In the genomic region with DNA sequence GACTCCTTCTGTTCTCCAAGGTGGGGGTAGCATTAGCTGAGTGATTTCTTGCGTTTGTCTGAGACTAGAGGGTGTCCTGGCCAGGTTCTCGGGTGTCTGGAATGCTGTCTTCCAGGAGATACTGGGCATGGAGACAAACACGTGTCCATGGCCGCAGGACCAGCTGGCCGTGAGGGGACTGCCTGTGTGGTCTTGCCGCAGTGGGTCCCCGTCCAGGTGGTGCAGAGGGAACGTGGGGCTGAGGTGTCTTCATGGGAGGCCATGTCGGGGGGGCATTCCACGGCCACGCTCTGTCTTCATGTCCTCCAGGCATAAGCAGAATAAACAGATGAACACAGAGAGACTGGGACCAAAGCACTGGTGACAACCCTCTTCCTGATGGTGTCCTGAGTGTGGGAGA, we compare ENCODE assay signal across 23 cellular contexts.
"Had no signal": no experiment of that assay in that cellular context is flagged by ENCODE, and none has a peak within 500 bp of the region (broad histone marks: within the 10 kb centered on the region; RNA-seq: fewer than 3 reads in every experiment).

No MANE protein-coding gene starts in this region.

- H3K4me1 ChIP-seq: left ventricle myocardium inferior, right atrium auricular region, right lobe of liver, suprapubic skin, tibial nerve, vagina had no signal

- H3K79me2 ChIP-seq: hepatocyte had no signal

- H3K4me3 Mint-ChIP-seq: memory B cell; naive thymus-derived CD4-positive, alpha-beta T cell; natural killer cell treated with Interleukin-12 subunit alpha and Interleukin-12 subunit beta and Interleukin-15 and Interleukin-18, amount 100 ng/mL, for 72 hours; stimulated activated memory B cell treated with anti-CD40 and anti-IgM and Interleukin-4, amounts not matched to agents 10 μg/mL and 1 μg/mL and 100 μg/mL, for 72 hours; type B pancreatic cell had no signal

- H3K27me3 ChIP-seq: hepatocyte, ovary, right atrium auricular region, right lobe of liver, suprapubic skin, tibial nerve, vagina had no signal

- DNase-seq: heart right ventricle; islet precursor cell; left ventricle myocardium inferior; midbrain; mucosa of descending colon; naive thymus-derived CD4-positive, alpha-beta T cell; right lobe of liver; stimulated activated CD4-positive, alpha-beta T cell treated with anti-CD3 and anti-CD28 coated beads, Interleukin-2, amount 100 ng/mL, for 48 hours; stimulated activated CD4-positive, alpha-beta T cell treated with anti-CD3 and anti-CD28 coated beads, Interleukin-4, amount 100 ng/mL, for 4 hours; stimulated activated CD8-positive, alpha-beta memory T cell treated with anti-CD3 and anti-CD28 coated beads, Interleukin-4, amount 100 ng/mL, for 48 hours; stimulated activated naive CD4-positive, alpha-beta T cell treated with Interleukin-2 at 50 U/mL for 16 hours had no signal

- ATAC-seq: heart right ventricle; mucosa of descending colon; naive thymus-derived CD4-positive, alpha-beta T cell; stimulated activated memory B cell treated with anti-CD40 and anti-IgM and Interleukin-4, amounts not matched to agents 10 μg/mL and 1 μg/mL and 100 μg/mL, for 72 hours had no signal

- H3K27ac Mint-ChIP-seq: memory B cell; naive thymus-derived CD4-positive, alpha-beta T cell; natural killer cell treated with Interleukin-12 subunit alpha and Interleukin-12 subunit beta and Interleukin-15 and Interleukin-18, amount 100 ng/mL, for 72 hours; progenitor cell of endocrine pancreas; stimulated activated memory B cell treated with anti-CD40 and anti-IgM and Interleukin-4, amounts not matched to agents 10 μg/mL and 1 μg/mL and 100 μg/mL, for 72 hours; type B pancreatic cell had no signal

- H3K4me3 ChIP-seq: heart right ventricle, hepatocyte, left ventricle myocardium inferior, mucosa of descending colon, ovary, right atrium auricular region, right lobe of liver, skin epidermis, suprapubic skin, tibial nerve, vagina had no signal

- H3K4me1 Mint-ChIP-seq: stimulated activated memory B cell treated with anti-CD40 and anti-IgM and Interleukin-4, amounts not matched to agents 10 μg/mL and 1 μg/mL and 100 μg/mL, for 72 hours had no signal

- H3K36me3 ChIP-seq: heart right ventricle, left ventricle myocardium inferior, ovary, right atrium auricular region, right lobe of liver, suprapubic skin, tibial nerve, vagina had no signal

- H2AFZ ChIP-seq: hepatocyte had no signal

- H3K9me3 ChIP-seq: left ventricle myocardium inferior, mucosa of descending colon, ovary, right atrium auricular region, right lobe of liver, suprapubic skin, tibial nerve, vagina had no signal

- H3K27ac ChIP-seq: heart right ventricle, hepatocyte, left ventricle myocardium inferior, ovary, right atrium auricular region, right lobe of liver, skin epidermis, suprapubic skin, tibial nerve, vagina had no signal

- H3K4me2 ChIP-seq: hepatocyte had no signal
